24 cellular contexts compared by ENCODE assay signal in the genomic region with DNA sequence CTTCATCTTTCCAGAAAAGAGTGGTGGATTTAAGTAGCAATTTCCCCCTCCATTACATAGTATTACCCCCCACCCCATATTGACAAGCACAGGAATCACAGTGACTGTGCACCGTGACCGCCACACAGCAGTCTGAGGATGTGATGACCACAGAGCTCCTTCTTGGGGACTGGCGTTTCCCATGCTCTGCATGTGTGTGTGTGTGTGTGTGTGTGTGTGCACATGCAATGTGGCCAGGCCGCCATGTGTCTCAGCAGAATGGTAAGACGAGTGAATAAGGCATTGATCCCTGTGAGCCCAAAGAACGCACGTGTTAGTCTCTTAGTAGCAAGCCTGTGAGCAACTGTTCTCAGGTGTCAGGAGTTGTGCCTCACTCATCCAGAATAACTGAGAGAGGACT. TPM values are rescaled to one million over a fixed set of nuclear protein-coding genes. Genes with fewer than 3 reads are reported as not detected.
DNase-seq lines count a peak whose midpoint lies in the region; ATAC-seq, FAIRE-seq and TF ChIP-seq lines count a peak whose summit lies in the region.
"Had no signal": no experiment of that assay in that cellular context is flagged by ENCODE, and none has a peak within 500 bp of the region (broad histone marks: within the 10 kb centered on the region; RNA-seq: fewer than 3 reads in every experiment).

No MANE protein-coding gene starts in this region.

- peaks cover 12% of the 10 kb centered on the region for H3K27me3 Mint-ChIP-seq in neural progenitor cell (ENCODE audit: insufficient read depth, low read depth)
- peaks cover 3% of the 10 kb centered on the region for H3K27me3 Mint-ChIP-seq in type B pancreatic cell
- no peaks in the 10 kb centered on the region for H3K27me3 Mint-ChIP-seq in mesothelial cell of epicardium (ENCODE audit: low read depth)

- H4K20me1 ChIP-seq in HepG2 (ENCODE audit: insufficient read depth, low read length): no peaks in the 10 kb centered on the region
- no peaks in the 10 kb centered on the region for H4K20me1 ChIP-seq in neural progenitor cell (ENCODE audit: low read depth)

- H3K27ac ChIP-seq in HepG2 (ENCODE audit: extremely low read length, insufficient read depth, low read length): no peak overlapping the region
- no peak overlapping the region for H3K27ac ChIP-seq in right lobe of liver
- H3K27ac ChIP-seq in VCaP: peak overlapping the region; percentile 98; the same call in 1 of the 2 replicates
- H3K27ac ChIP-seq in neural progenitor cell: no peak overlapping the region
- no peak overlapping the region for H3K27ac ChIP-seq in esophagus squamous epithelium
- H3K27ac ChIP-seq: GM23248 had no signal

- TF ChIP-seq EP300 in HepG2 (IDR thresholded peaks at IDR 0.05; ENCODE audit: low read depth in 2 of 2, low read length in 2 of 2) (no peak), HepG2 (CRISPR knock-in tag; IDR thresholded peaks at IDR 0.05; ENCODE audit: borderline replicate concordance) (no peak)

- H3K9ac ChIP-seq in HepG2 (ENCODE audit: insufficient read depth, low read depth, low read length) (no peak overlapping the region), neural progenitor cell (no peak overlapping the region)
- H3K9ac ChIP-seq: GM23248 had no signal

- ATAC-seq in HepG2 (no peak), right lobe of liver (no peak)
- ATAC-seq: HCT116 had no signal

- H3K27me3 ChIP-seq in HepG2 (ENCODE audit: control insufficient read depth in 1 of 2, insufficient read depth in 2 of 2, low read length in 2 of 2): peaks cover 0 to 2% of the 10 kb centered on the region in 2 experiments; a peak in 1 of 5 replicates
- no peaks in the 10 kb centered on the region for H3K27me3 ChIP-seq in right lobe of liver
- H3K27me3 ChIP-seq in neural progenitor cell: no peaks in the 10 kb centered on the region
- H3K27me3 ChIP-seq in esophagus squamous epithelium: peaks cover 0 to 28% (median 0%) of the 10 kb centered on the region in 4 donors

- peaks cover 4% of the 10 kb centered on the region for H3K36me3 Mint-ChIP-seq in neural progenitor cell
- H3K36me3 Mint-ChIP-seq in type B pancreatic cell: no peaks in the 10 kb centered on the region
- H3K36me3 Mint-ChIP-seq in mesothelial cell of epicardium: no peaks in the 10 kb centered on the region
- H3K36me3 Mint-ChIP-seq: CD4-positive, alpha-beta memory T cell had no signal

- H3K4me3 Mint-ChIP-seq in neural progenitor cell (no peak overlapping the region), type B pancreatic cell (no peak overlapping the region), mesothelial cell of epicardium (no peak overlapping the region)
- H3K4me3 Mint-ChIP-seq: CD4-positive, alpha-beta memory T cell; H9; HFFc6 had no signal

- TF ChIP-seq RAD21 in HepG2 (CRISPR knock-in tag; IDR thresholded peaks at IDR 0.05): no peak

- H3K4me2 ChIP-seq in HepG2 (ENCODE audit: low read depth, low read length): no peak overlapping the region
- no peak overlapping the region for H3K4me2 ChIP-seq in neural progenitor cell

- 48% methylated on average over 5 of the region's 7 CpGs for WGBS in HepG2 (ENCODE audit: low lambda C conversion rate)
- 81% methylated on average over 3 of the region's 7 CpGs for WGBS in right lobe of liver (ENCODE audit: insufficient coverage, low coverage, low lambda C conversion rate, missing lambda C conversion rate)
- WGBS in esophagus squamous epithelium, 2 donors: 51 to 86% methylated on average over 4 to 7 of the region's 7 CpGs

- BruUV-seq in HepG2 (replicated peaks; lab: Mats Ljungman, UMichigan): no TSS peak

- intact Hi-C loops in HepG2 (cut with micrococcal nuclease; ENCODE audit: unreplicated experiment): no loop called here
- intact Hi-C loops in right lobe of liver (cut with DNase I): no loop called here
- intact Hi-C loops in esophagus squamous epithelium (cut with DNase I): no loop called here

- H3K27ac Mint-ChIP-seq in neural progenitor cell: peak overlapping the region; percentile 82
- peak overlapping the region; percentile 46 for H3K27ac Mint-ChIP-seq in type B pancreatic cell
- H3K27ac Mint-ChIP-seq in mesothelial cell of epicardium: no peak overlapping the region
- H3K27ac Mint-ChIP-seq: CD4-positive, alpha-beta memory T cell; H9; HFFc6 had no signal

- H3K4me1 ChIP-seq in HepG2 (ENCODE audit: insufficient read depth, low read length) (peaks cover 8% of the 10 kb centered on the region; the same call in 1 of the 2 replicates), right lobe of liver (peaks cover 0 to 7% (median 2%) of the 10 kb centered on the region in 4 donors), neural progenitor cell (no peaks in the 10 kb centered on the region), esophagus squamous epithelium (peaks cover 0 to 10% (median 0%) of the 10 kb centered on the region in 3 donors)

- no peak for TF ChIP-seq CTCF in HepG2 (CRISPR knock-in tag; IDR thresholded peaks at IDR 0.05)
- TF ChIP-seq CTCF in right lobe of liver (IDR thresholded peaks at IDR 0.05): no peak
- no peak for TF ChIP-seq CTCF in VCaP (conservative IDR thresholded peaks at IDR 0.05)
- no peak for TF ChIP-seq CTCF in neural progenitor cell (IDR thresholded peaks at IDR 0.05)
- TF ChIP-seq CTCF in type B pancreatic cell (conservative IDR thresholded peaks at IDR 0.05): no peak
- no peak for TF ChIP-seq CTCF in esophagus squamous epithelium (IDR thresholded peaks at IDR 0.05)
- no peak for TF ChIP-seq CTCF in mesothelial cell of epicardium (IDR thresholded peaks at IDR 0.05; ENCODE audit: unreplicated experiment)

- CTCF ChIA-PET in HepG2 (lab: Yijun Ruan, JAX; ENCODE audit: low intra/inter-chr PET ratio, low total read pairs): no interaction called here

- H3K9me3 Mint-ChIP-seq in neural progenitor cell (peaks cover 17% of the 10 kb centered on the region), type B pancreatic cell (peaks cover 6% of the 10 kb centered on the region), mesothelial cell of epicardium (peaks cover 20% of the 10 kb centered on the region)

- in situ Hi-C loops in HepG2 (cut with HindIII; ENCODE audit: extremely low pct_ligation_motif_present, low pct_unique_long_range_greater_than_20kb): no loop called here

- no peak for FAIRE-seq in HepG2 (lab: Jason Lieb, UNC)
- FAIRE-seq: GM12891, GM18507, GM19239 had no signal

- TF ChIP-seq POLR2A in HepG2 (IDR thresholded peaks at IDR 0.05; ENCODE audit: insufficient read depth in 1 of 2, low read depth in 2 of 2, low read length in 2 of 2) (no peak), right lobe of liver (IDR thresholded peaks at IDR 0.05) (no peak), esophagus squamous epithelium (IDR thresholded peaks at IDR 0.05) (no peak)

- H3F3A ChIP-seq in neural progenitor cell (ENCODE audit: low read depth): no peaks in the 10 kb centered on the region

- no peak overlapping the region for H2AFZ ChIP-seq in HepG2 (ENCODE audit: low read length)
- H2AFZ ChIP-seq in neural progenitor cell (replicated peaks): no peak overlapping the region
- H2AFZ ChIP-seq: GM23248 had no signal

- no peaks in the 10 kb centered on the region for H3K36me3 ChIP-seq in HepG2 (replicated peaks in 1 of 2; ENCODE audit: control insufficient read depth in 1 of 2, insufficient read depth in 2 of 2, low read length in 2 of 2)
- H3K36me3 ChIP-seq in right lobe of liver: no peaks in the 10 kb centered on the region
- no peaks in the 10 kb centered on the region for H3K36me3 ChIP-seq in neural progenitor cell
- H3K36me3 ChIP-seq in esophagus squamous epithelium: no peaks in the 10 kb centered on the region

- POLR2A ChIA-PET in HepG2 (lab: Yijun Ruan, JAX): no interaction called here

- H3K4me1 Mint-ChIP-seq in neural progenitor cell: peaks cover 31% of the 10 kb centered on the region
- H3K4me1 Mint-ChIP-seq in type B pancreatic cell (ENCODE audit: unreplicated experiment): peaks cover 7% of the 10 kb centered on the region
- peaks cover 5% of the 10 kb centered on the region for H3K4me1 Mint-ChIP-seq in mesothelial cell of epicardium
- H3K4me1 Mint-ChIP-seq: CD4-positive, alpha-beta memory T cell had no signal

- peaks cover 19% of the 10 kb centered on the region for H3K9me3 ChIP-seq in HepG2 (ENCODE audit: low read length)
- H3K9me3 ChIP-seq in right lobe of liver: no peaks in the 10 kb centered on the region
- H3K9me3 ChIP-seq in neural progenitor cell (ENCODE audit: low read depth): no peaks in the 10 kb centered on the region
- peaks cover 0 to 16% (median 5%) of the 10 kb centered on the region in 3 donors for H3K9me3 ChIP-seq in esophagus squamous epithelium

- H3K4me3 ChIP-seq in HepG2 (replicated peaks in 1 of 3; ENCODE audit: insufficient read depth in 1 of 3, low read depth in 2 of 3, low read length in 3 of 3): no peak overlapping the region
- H3K4me3 ChIP-seq in right lobe of liver: no peak overlapping the region
- H3K4me3 ChIP-seq in neural progenitor cell: no peak overlapping the region
- H3K4me3 ChIP-seq in esophagus squamous epithelium: no peak overlapping the region
- H3K4me3 ChIP-seq: GM23248 had no signal

- DNase-seq in HepG2 (ENCODE audit: low spot score): no peak
- no peak for DNase-seq in right lobe of liver
- no peak for DNase-seq in neural progenitor cell (ENCODE audit: low spot score)
- no peak for DNase-seq in type B pancreatic cell (ENCODE audit: extremely low spot score, unreplicated experiment)
- no peak for DNase-seq in esophagus squamous epithelium (lab: John Stamatoyannopoulos, UW)
- no peak for DNase-seq in kidney tubule cell (ENCODE audit: low spot score)
- no peak for DNase-seq in mesothelial cell of epicardium (ENCODE audit: low spot score in 2 of 2, unreplicated experiment in 2 of 2)
- DNase-seq: 8988T; C1 segment of cervical spinal cord; Calu3; CD4-positive, alpha-beta memory T cell; COR-L47; DMS53; DMS79 treated with DMSO at 0.1 percent for 48 hours; GF-D8; GM23248; H9; HFFc6 had no signal

- no peaks in the 10 kb centered on the region for H3K79me2 ChIP-seq in HepG2 (ENCODE audit: insufficient read depth, low read length)
- H3K79me2 ChIP-seq in neural progenitor cell (ENCODE audit: low read depth): no peaks in the 10 kb centered on the region

RNA-seq across cellular contexts. Expression of gene CHST8, which starts 43.8 kb away (rescaled TPM):
- not detected in 2 replicates for total RNA-seq in HepG2 (2016; rRNA removed; fragmentation: Illumina TruSeq; extraction: Trizol)
- not detected in 2 replicates for total RNA-seq in HepG2 (2016; cell fraction: cytosol; rRNA removed; fragmentation: Illumina TruSeq; extraction: Trizol; ENCODE audit: low read depth)
- total RNA-seq in HepG2 (2016; cell fraction: insoluble cytoplasmic fraction; rRNA removed; fragmentation: Illumina TruSeq; extraction: Trizol): not detected in 2 replicates
- not detected in 2 replicates for total RNA-seq in HepG2 (2016; cell fraction: membrane; rRNA removed; fragmentation: Illumina TruSeq; extraction: Trizol)
- not detected in 2 replicates for total RNA-seq in HepG2 (2016; cell fraction: nucleus; rRNA removed; fragmentation: Illumina TruSeq; extraction: Trizol)
- polyA plus RNA-seq in HepG2 (2011; rRNA removed): not detected in 2 replicates
- 0.05 TPM in 1 of 2 replicates, not detected in the other for polyA plus RNA-seq in HepG2 (2011; cell fraction: cytosol; rRNA removed)
- polyA plus RNA-seq in HepG2 (2011; cell fraction: nucleus; rRNA removed): 0.14 TPM in 1 of 2 replicates, not detected in the other
- polyA plus RNA-seq in HepG2 (2012): not detected in 2 replicates
- polyA plus RNA-seq in HepG2 (2016; cell fraction: cytosol; fragmentation: Illumina TruSeq; extraction: Trizol; ENCODE audit: low read depth): not detected in 2 replicates
- not detected in 2 replicates for polyA plus RNA-seq in HepG2 (2016; cell fraction: insoluble cytoplasmic fraction; fragmentation: Illumina TruSeq; extraction: Trizol; ENCODE audit: low read depth)
- polyA plus RNA-seq in HepG2 (2016; cell fraction: membrane; fragmentation: Illumina TruSeq; extraction: Trizol; ENCODE audit: low read depth): not detected in 2 replicates
- not detected in 2 replicates for polyA plus RNA-seq in HepG2 (2016; cell fraction: nucleus; fragmentation: Illumina TruSeq; extraction: Trizol; ENCODE audit: insufficient read depth, low read depth)
- polyA minus RNA-seq in HepG2 (2011; rRNA and poly(A)+ RNA removed; ENCODE audit: low replicate concordance): not detected in 2 replicates
- not detected in 2 replicates for polyA minus RNA-seq in HepG2 (2011; cell fraction: cytosol; rRNA and poly(A)+ RNA removed)
- polyA minus RNA-seq in HepG2 (2011; cell fraction: nucleus; rRNA and poly(A)+ RNA removed): not detected in 2 replicates
- total RNA-seq in right lobe of liver: under 1 TPM in 2 of 6 experiments, not detected in 4; 0.12 to 0.19 TPM
- total RNA-seq in neural progenitor cell (ENCODE audit: low replicate concordance): 0.92 and 3.2 TPM in 2 replicates
- 5.7 and 10.8 TPM in 2 replicates for total RNA-seq in type B pancreatic cell (ENCODE audit: low replicate concordance)
- total RNA-seq in esophagus squamous epithelium: under 1 TPM in 1 of 4 donors, not detected in 3; 0.38 TPM
- 25.8 to 26.6 TPM (median 26.0 TPM) in 3 replicates for total RNA-seq in mesothelial cell of epicardium
- total RNA-seq: Calu3; CD4-positive, alpha-beta memory T cell; G401; HFFc6 had no signal
- polyA plus RNA-seq: CD4-positive, alpha-beta memory T cell had no signal

RNA-seq across cellular contexts. Expression of gene PEPD, which starts 56.4 kb away (rescaled TPM):
- 75.1 and 81.0 TPM in 2 replicates for total RNA-seq in HepG2 (2016; rRNA removed; fragmentation: Illumina TruSeq; extraction: Trizol)
- total RNA-seq in HepG2 (2016; cell fraction: cytosol; rRNA removed; fragmentation: Illumina TruSeq; extraction: Trizol; ENCODE audit: low read depth): 12.2 and 14.5 TPM in 2 replicates
- 76.9 and 79.4 TPM in 2 replicates for total RNA-seq in HepG2 (2016; cell fraction: insoluble cytoplasmic fraction; rRNA removed; fragmentation: Illumina TruSeq; extraction: Trizol)
- total RNA-seq in HepG2 (2016; cell fraction: membrane; rRNA removed; fragmentation: Illumina TruSeq; extraction: Trizol): 29.4 and 31.9 TPM in 2 replicates
- 35.5 and 39.2 TPM in 2 replicates for total RNA-seq in HepG2 (2016; cell fraction: nucleus; rRNA removed; fragmentation: Illumina TruSeq; extraction: Trizol)
- 60.7 and 63.7 TPM in 2 replicates for polyA plus RNA-seq in HepG2 (2011; rRNA removed)
- 56.0 and 100 TPM in 2 replicates for polyA plus RNA-seq in HepG2 (2011; cell fraction: cytosol; rRNA removed)
- polyA plus RNA-seq in HepG2 (2011; cell fraction: nucleus; rRNA removed): 50.1 and 50.6 TPM in 2 replicates
- 45.4 and 52.9 TPM in 2 replicates for polyA plus RNA-seq in HepG2 (2012)
- polyA plus RNA-seq in HepG2 (2016; cell fraction: cytosol; fragmentation: Illumina TruSeq; extraction: Trizol; ENCODE audit: low read depth): 14.1 and 18.0 TPM in 2 replicates
- 103 and 110 TPM in 2 replicates for polyA plus RNA-seq in HepG2 (2016; cell fraction: insoluble cytoplasmic fraction; fragmentation: Illumina TruSeq; extraction: Trizol; ENCODE audit: low read depth)
- polyA plus RNA-seq in HepG2 (2016; cell fraction: membrane; fragmentation: Illumina TruSeq; extraction: Trizol; ENCODE audit: low read depth): 30.2 and 30.4 TPM in 2 replicates
- 79.7 and 88.3 TPM in 2 replicates for polyA plus RNA-seq in HepG2 (2016; cell fraction: nucleus; fragmentation: Illumina TruSeq; extraction: Trizol; ENCODE audit: insufficient read depth, low read depth)
- polyA minus RNA-seq in HepG2 (2011; rRNA and poly(A)+ RNA removed; ENCODE audit: low replicate concordance): 62.3 and 119 TPM in 2 replicates
- polyA minus RNA-seq in HepG2 (2011; cell fraction: cytosol; rRNA and poly(A)+ RNA removed): 32.5 and 35.0 TPM in 2 replicates
- 14.2 and 19.1 TPM in 2 replicates for polyA minus RNA-seq in HepG2 (2011; cell fraction: nucleus; rRNA and poly(A)+ RNA removed)
- total RNA-seq in right lobe of liver: 100 to 1,000 TPM; 121 to 261 (median 167) TPM
- 47.0 and 55.1 TPM in 2 replicates for total RNA-seq in neural progenitor cell (ENCODE audit: low replicate concordance)
- 84.7 and 139 TPM in 2 replicates for total RNA-seq in type B pancreatic cell (ENCODE audit: low replicate concordance)
- total RNA-seq in esophagus squamous epithelium: 10 to 100 TPM; 40.1 to 61.4 (median 53.4) TPM
- 49.7 to 52.6 TPM (median 50.5 TPM) in 3 replicates for total RNA-seq in mesothelial cell of epicardium
